Comparison of ENCODE assay signal across 16 cellular contexts in the genomic region with DNA sequence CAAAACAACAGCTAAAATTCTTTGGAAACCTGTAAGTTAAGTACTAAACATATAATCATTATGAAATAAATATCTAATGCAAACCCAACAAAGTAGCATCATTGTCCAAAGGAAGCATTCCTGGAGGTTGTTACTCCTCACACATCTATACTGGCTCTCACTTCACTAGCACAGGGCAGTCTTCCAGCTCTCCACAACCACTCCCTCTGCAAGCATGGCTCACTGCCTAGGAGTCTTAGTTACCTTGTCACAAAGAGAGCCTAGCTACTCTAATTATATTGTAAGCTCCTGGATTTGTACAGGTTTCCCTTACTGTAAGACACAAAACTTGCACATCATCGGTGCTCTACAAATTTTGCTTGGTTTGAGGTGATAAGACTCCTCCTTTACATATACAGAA.
DNase-seq lines count a peak whose midpoint lies in the region; ATAC-seq, FAIRE-seq and TF ChIP-seq lines count a peak whose summit lies in the region.
"Had no signal": no experiment of that assay in that cellular context is flagged by ENCODE, and none has a peak within 500 bp of the region (broad histone marks: within the 10 kb centered on the region; RNA-seq: fewer than 3 reads in every experiment).

No MANE protein-coding gene starts in this region.

- H3K36me3 Mint-ChIP-seq in CD4-positive, alpha-beta T cell (ENCODE audit: low read depth) = peaks cover 68% of the 10 kb centered on the region
- H3K36me3 Mint-ChIP-seq in memory B cell (peaks cover 19% of the 10 kb centered on the region), natural killer cell (no peaks in the 10 kb centered on the region)

- no peak overlapping the region for H3K4me3 Mint-ChIP-seq in CD4-positive, alpha-beta T cell
- H3K4me3 Mint-ChIP-seq in memory B cell (no peak overlapping the region), natural killer cell (no peak overlapping the region)
- H3K4me3 Mint-ChIP-seq: activated B cell treated with CpG ODN at 0.5 μM for 24 hours; activated CD8-positive, alpha-beta memory T cell treated with anti-CD3 and anti-CD28 coated beads, Interleukin-2, amount 10 ng/mL, durations not matched to agents 7 days and 5 days; neural progenitor cell had no signal

- POLR2A ChIA-PET in CD4-positive, alpha-beta T cell (lab: Charles Lee) = interaction anchor here (2.3 kb wide), 1 partner anchor 12 kb away, joined by 10 read pairs; no protein-coding TSS in a partner anchor

- no peak for DNase-seq in CD4-positive, alpha-beta T cell
- DNase-seq in NCI-H748 treated with DMSO at 0.1 percent for 48 hours (lab: John Stamatoyannopoulos, UW) (peak; percentile 5), epithelial cell of prostate (ENCODE audit: low read depth, low spot score) (peak; percentile 14), memory B cell (ENCODE audit: low spot score in 2 of 2) (no peak), putamen (ENCODE audit: low spot score) (no peak), natural killer cell (no peak), urothelium cell line (ENCODE audit: low spot score) (no peak), NCI-H524 treated with DMSO at 0.1 percent for 48 hours (lab: John Stamatoyannopoulos, UW) (no peak)
- DNase-seq: activated B cell treated with CpG ODN at 0.5 μM for 24 hours; activated CD8-positive, alpha-beta memory T cell treated with anti-CD3 and anti-CD28 coated beads, Interleukin-2, amount 10 ng/mL, durations not matched to agents 7 days and 5 days; activated naive CD4-positive, alpha-beta T cell treated with Interleukin-2 at 50 U/mL for 16 hours; KBM-7; SW 1271 had no signal

- H3K9me3 ChIP-seq in CD4-positive, alpha-beta T cell (ENCODE audit: control insufficient read depth, low read length) = no peaks in the 10 kb centered on the region
- H3K9me3 ChIP-seq: HAP-1 had no signal

- H3K27me3 Mint-ChIP-seq in CD4-positive, alpha-beta T cell = no peaks in the 10 kb centered on the region
- H3K27me3 Mint-ChIP-seq in memory B cell (no peaks in the 10 kb centered on the region), natural killer cell (ENCODE audit: low read depth in 2 of 2) (no peaks in the 10 kb centered on the region)
- H3K27me3 Mint-ChIP-seq: activated B cell treated with CpG ODN at 0.5 μM for 24 hours; activated CD8-positive, alpha-beta memory T cell treated with anti-CD3 and anti-CD28 coated beads, Interleukin-2, amount 10 ng/mL, durations not matched to agents 7 days and 5 days had no signal

- H3K27me3 ChIP-seq in CD4-positive, alpha-beta T cell (ENCODE audit: control insufficient read depth, insufficient read depth, low read length) = no peaks in the 10 kb centered on the region
- H3K27me3 ChIP-seq: neural progenitor cell had no signal

- TF ChIP-seq CTCF in CD4-positive, alpha-beta T cell (IDR thresholded peaks at IDR 0.05) = no peak
- TF ChIP-seq CTCF in natural killer cell (IDR thresholded peaks at IDR 0.05) = no peak

- H3K9me3 Mint-ChIP-seq in CD4-positive, alpha-beta T cell = peaks cover 2% of the 10 kb centered on the region
- H3K9me3 Mint-ChIP-seq in memory B cell (peaks cover 5% of the 10 kb centered on the region), natural killer cell (peaks cover 0 to 9% of the 10 kb centered on the region in 2 donors)

- intact Hi-C loops in CD4-positive, alpha-beta T cell (cut with DNase I, micrococcal nuclease) = no loop called here
- intact Hi-C loops in natural killer cell (cut with micrococcal nuclease) = no loop called here

- CTCF ChIA-PET in CD4-positive, alpha-beta T cell (lab: Charles Lee) = no interaction called here

- peaks cover 70% of the 10 kb centered on the region for H3K4me1 Mint-ChIP-seq in CD4-positive, alpha-beta T cell (ENCODE audit: low read depth)
- H3K4me1 Mint-ChIP-seq in memory B cell = peaks cover 26% of the 10 kb centered on the region
- peaks cover 23 to 62% of the 10 kb centered on the region in 2 donors for H3K4me1 Mint-ChIP-seq in natural killer cell
- H3K4me1 Mint-ChIP-seq: neural progenitor cell had no signal

- ATAC-seq in CD4-positive, alpha-beta T cell (ENCODE audit: poor library complexity) = no peak
- ATAC-seq in memory B cell (ENCODE audit: low read depth) (no peak), natural killer cell (no peak)
- ATAC-seq: activated CD8-positive, alpha-beta memory T cell treated with anti-CD3 and anti-CD28 coated beads, Interleukin-2, amount 10 ng/mL, durations not matched to agents 7 days and 5 days; Panc1 had no signal

- H3K27ac ChIP-seq in CD4-positive, alpha-beta T cell (ENCODE audit: low read depth, low read length) = no peak overlapping the region
- peak overlapping the region; percentile 73 for H3K27ac ChIP-seq in epithelial cell of prostate
- H3K27ac ChIP-seq: neural progenitor cell had no signal

- FAIRE-seq in urothelium cell line (lab: Jason Lieb, UNC) = no peak

- H3K27ac Mint-ChIP-seq in CD4-positive, alpha-beta T cell = peak overlapping the region; percentile 77
- H3K27ac Mint-ChIP-seq in memory B cell (peak overlapping the region; percentile 58), natural killer cell (peak overlapping the region in 1 of 2 donors; percentile 20)
- H3K27ac Mint-ChIP-seq: activated B cell treated with CpG ODN at 0.5 μM for 24 hours; activated CD8-positive, alpha-beta memory T cell treated with anti-CD3 and anti-CD28 coated beads, Interleukin-2, amount 10 ng/mL, durations not matched to agents 7 days and 5 days; neural progenitor cell had no signal

Comparison
In these comparisons a context has a peak if more than half of its experiments do, and no peak if none do; other contexts are left out.
1. DNase-seq: peak in NCI-H748 treated with DMSO at 0.1 percent for 48 hours (single experiment) and epithelial cell of prostate (single experiment); none in CD4-positive, alpha-beta T cell (0 of 10), memory B cell (0 of 2), putamen (single experiment), natural killer cell (single experiment), urothelium cell line (single experiment) and NCI-H524 treated with DMSO at 0.1 percent for 48 hours (single experiment).